In the genomic region with DNA sequence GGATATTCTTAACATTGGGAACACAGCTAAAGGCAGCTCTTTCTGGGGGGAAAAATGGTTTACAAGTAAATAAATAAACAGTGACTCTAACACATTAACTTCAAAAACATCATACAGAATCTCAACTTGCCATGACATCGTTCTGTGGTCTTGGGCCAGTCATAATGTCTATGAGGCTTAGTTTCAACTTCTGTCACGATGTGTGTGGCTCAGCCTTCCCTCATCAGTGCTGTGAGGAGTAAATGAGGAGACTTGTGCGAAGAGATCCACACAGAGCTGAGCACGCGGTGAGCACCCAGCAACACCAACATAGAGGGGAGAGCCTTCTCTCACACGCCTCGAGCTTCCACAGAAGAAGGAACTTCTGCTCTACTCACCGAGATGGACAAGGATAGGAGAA, we compare ENCODE assay signal across 14 cellular contexts. TPM values are rescaled to one million over a fixed set of nuclear protein-coding genes. Genes with fewer than 3 reads are reported as not detected.
DNase-seq lines count a peak whose midpoint lies in the region; ATAC-seq and TF ChIP-seq lines count a peak whose summit lies in the region.
"Had no signal": no experiment of that assay in that cellular context is flagged by ENCODE, and none has a peak within 500 bp of the region (broad histone marks: within the 10 kb centered on the region; RNA-seq: fewer than 3 reads in every experiment).

No MANE protein-coding gene starts in this region.

- ATAC-seq in HG02642 (IDR thresholded peaks at IDR 0.05; ENCODE audit: poor library complexity, unreplicated experiment) (peak; percentile 83), HG03521 (IDR thresholded peaks at IDR 0.05; ENCODE audit: unreplicated experiment) (peak; percentile 78), left lung (no peak)
- peak; percentile 94 for ATAC-seq in stimulated activated naive CD8-positive, alpha-beta T cell treated with anti-CD3 and anti-CD28 coated beads, Interleukin-15, amount 100 ng/mL, for 72 hours
- ATAC-seq: K562, T-cell had no signal

- H3K27me3 ChIP-seq in left lung: no peaks in the 10 kb centered on the region

- intact Hi-C loops in left lung (cut with DNase I): loop anchor here in 1 of 2 donors (5.0 kb wide), 1 partner anchor 51 kb away; a partner anchor contains a TSS

- no peak for TF ChIP-seq CTCF in left lung (IDR thresholded peaks at IDR 0.05)

- no peaks in the 10 kb centered on the region for H3K9me3 Mint-ChIP-seq in stimulated activated naive CD8-positive, alpha-beta T cell treated with anti-CD3 and anti-CD28 coated beads, Interleukin-15, amount 100 ng/mL, for 72 hours
- H3K9me3 Mint-ChIP-seq: activated naive CD4-positive, alpha-beta T cell treated with anti-CD3 and anti-CD28 coated beads, Interleukin-2, amount 50 U/mL, for 24 hours; T-cell had no signal

- H3K36me3 ChIP-seq in left lung: peaks cover 0 to 51% of the 10 kb centered on the region in 2 donors

- peaks cover 39% of the 10 kb centered on the region for H3K27me3 Mint-ChIP-seq in stimulated activated naive CD8-positive, alpha-beta T cell treated with anti-CD3 and anti-CD28 coated beads, Interleukin-15, amount 100 ng/mL, for 72 hours

- H3K4me3 ChIP-seq in left lung: no peak overlapping the region
- H3K4me3 ChIP-seq: K562 had no signal

- H3K4me1 Mint-ChIP-seq in stimulated activated naive CD8-positive, alpha-beta T cell treated with anti-CD3 and anti-CD28 coated beads, Interleukin-15, amount 100 ng/mL, for 72 hours: peaks cover 20% of the 10 kb centered on the region
- H3K4me1 Mint-ChIP-seq: activated naive CD4-positive, alpha-beta T cell treated with anti-CD3 and anti-CD28 coated beads, Interleukin-2, amount 50 U/mL, for 24 hours; T-cell had no signal

- peak overlapping the region in 1 of 2 donors; percentile 11 for H3K27ac ChIP-seq in left lung

- no peaks in the 10 kb centered on the region for H3K9me3 ChIP-seq in left lung

- no peaks in the 10 kb centered on the region for H3K4me1 ChIP-seq in left lung

- peak; percentile 60 for DNase-seq in stimulated activated CD4-positive, alpha-beta T cell treated with anti-CD3 and anti-CD28 coated beads, Interleukin-15, amount 100 ng/mL, for 24 hours
- no peak for DNase-seq in stimulated activated CD4-positive, alpha-beta T cell treated with anti-CD3 and anti-CD28 coated beads, Interleukin-4, amount 100 ng/mL, for 1 hour
- peak; percentile 43 to 78 for DNase-seq in stimulated activated naive CD8-positive, alpha-beta T cell treated with anti-CD3 and anti-CD28 coated beads, Interleukin-15, amount 100 ng/mL, for 72 hours
- no peak for DNase-seq in left lung
- DNase-seq in cerebellar cortex (ENCODE audit: low spot score): no peak
- no peak for DNase-seq in NCI-H1436 treated with DMSO at 0.1 percent for 48 hours (lab: John Stamatoyannopoulos, UW)
- DNase-seq: NCI-H82; retina; stimulated activated naive CD4-positive, alpha-beta T cell treated with Interleukin-2 at 50 U/mL for 16 hours; T-cell had no signal

- peak overlapping the region; percentile 44 to 70 for H3K4me3 Mint-ChIP-seq in stimulated activated naive CD8-positive, alpha-beta T cell treated with anti-CD3 and anti-CD28 coated beads, Interleukin-15, amount 100 ng/mL, for 72 hours
- H3K4me3 Mint-ChIP-seq: activated naive CD4-positive, alpha-beta T cell treated with anti-CD3 and anti-CD28 coated beads, Interleukin-2, amount 50 U/mL, for 24 hours; T-cell had no signal

- peak overlapping the region; percentile 89 to 96 for H3K27ac Mint-ChIP-seq in stimulated activated naive CD8-positive, alpha-beta T cell treated with anti-CD3 and anti-CD28 coated beads, Interleukin-15, amount 100 ng/mL, for 72 hours
- H3K27ac Mint-ChIP-seq: activated naive CD4-positive, alpha-beta T cell treated with anti-CD3 and anti-CD28 coated beads, Interleukin-2, amount 50 U/mL, for 24 hours; T-cell had no signal

RNA-seq across cellular contexts. Expression of a gene that starts 49.0 kb away (rescaled TPM):
- total RNA-seq in left lung: 10 to 100 TPM; 14.0 to 16.6 TPM
- total RNA-seq: T-cell had no signal

RNA-seq across cellular contexts. Expression of a gene that starts 56.4 kb away (rescaled TPM):
- total RNA-seq in left lung: 100 to 1,000 TPM in 1 of 2 donors, 10 to 100 TPM in 1; 66.8 to 354 TPM

Comparison
In these comparisons a context has a peak if more than half of its experiments do, and no peak if none do; other contexts are left out.
1. DNase-seq: peak in stimulated activated CD4-positive, alpha-beta T cell treated with anti-CD3 and anti-CD28 coated beads, Interleukin-15, amount 100 ng/mL, for 24 hours (single experiment) and stimulated activated naive CD8-positive, alpha-beta T cell treated with anti-CD3 and anti-CD28 coated beads, Interleukin-15, amount 100 ng/mL, for 72 hours (2 of 2); none in stimulated activated CD4-positive, alpha-beta T cell treated with anti-CD3 and anti-CD28 coated beads, Interleukin-4, amount 100 ng/mL, for 1 hour (single experiment), left lung (0 of 2), cerebellar cortex (single experiment) and NCI-H1436 treated with DMSO at 0.1 percent for 48 hours (single experiment).